ENCODE assay signal across 14 cellular contexts in genomic region chr2:235324324-235324723, GRCh38.
"Had no signal": no experiment of that assay in that cellular context is flagged by ENCODE, and none has a peak within 500 bp of the region (broad histone marks: within the 10 kb centered on the region; RNA-seq: fewer than 3 reads in every experiment).

No MANE protein-coding gene starts in this region.

- H3K27me3 ChIP-seq: testis had no signal

- H3K4me3 ChIP-seq: coronary artery, psoas muscle, testis had no signal

- DNase-seq: activated CD4-positive, alpha-beta T cell treated with anti-CD3 and anti-CD28 coated beads for 48 hours; activated CD8-positive, alpha-beta memory T cell treated with anti-CD3 and anti-CD28 coated beads, Interleukin-2, amount 50 U/mL, for 48 hours; activated CD8-positive, alpha-beta T cell treated with anti-CD3 and anti-CD28 coated beads, Interleukin-2, amount 10 ng/mL, durations not matched to agents 7 days and 5 days; activated naive CD4-positive, alpha-beta T cell treated with anti-CD3 and anti-CD28 coated beads for 36 hours; central memory CD4-positive, alpha-beta T cell; effector CD4-positive, alpha-beta T cell; foreskin melanocyte; head of caudate nucleus; psoas muscle; stimulated activated CD4-positive, alpha-beta T cell treated with anti-CD3 and anti-CD28 coated beads, Interleukin-2, amount 100 ng/mL, for 48 hours; stimulated activated naive CD8-positive, alpha-beta T cell treated with anti-CD3 and anti-CD28 coated beads, Interleukin-15, amount 100 ng/mL, for 72 hours; T-cell; testis had no signal

- H3K27ac ChIP-seq: coronary artery, psoas muscle, testis had no signal

- ATAC-seq: activated CD8-positive, alpha-beta T cell treated with anti-CD3 and anti-CD28 coated beads, Interleukin-2, amount 10 ng/mL, durations not matched to agents 7 days and 5 days; psoas muscle; stimulated activated naive CD8-positive, alpha-beta T cell treated with anti-CD3 and anti-CD28 coated beads, Interleukin-15, amount 100 ng/mL, for 72 hours; T-cell had no signal

- H3K4me1 ChIP-seq: psoas muscle, testis had no signal

- H3K9me3 ChIP-seq: psoas muscle, testis had no signal
